In the genomic region with DNA sequence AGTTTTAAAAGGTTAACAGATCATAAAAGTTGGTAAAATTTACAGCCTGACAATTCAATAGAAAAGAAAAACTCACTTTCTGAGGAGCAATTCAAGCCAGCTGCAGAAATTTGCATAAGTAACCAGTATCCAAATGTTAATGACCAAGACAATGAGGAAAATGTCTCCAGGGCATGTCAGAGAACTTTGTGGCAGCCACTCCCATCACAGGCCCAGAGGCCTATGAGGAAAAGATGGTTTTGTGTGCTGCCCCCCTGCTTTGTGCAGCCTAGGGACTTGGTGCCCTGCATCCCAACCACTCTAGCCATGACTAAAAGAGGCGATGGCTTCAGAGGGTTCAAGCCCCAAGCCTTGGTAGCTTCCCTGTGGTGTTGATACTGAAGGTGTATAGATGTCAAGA, we compare ENCODE assay signal across 16 cellular contexts.
DNase-seq lines count a peak whose midpoint lies in the region; ATAC-seq and TF ChIP-seq lines count a peak whose summit lies in the region.
"Had no signal": no experiment of that assay in that cellular context is flagged by ENCODE, and none has a peak within 500 bp of the region (broad histone marks: within the 10 kb centered on the region; RNA-seq: fewer than 3 reads in every experiment).

No MANE protein-coding gene starts in this region.

- H3K9ac ChIP-seq in NT2/D1 (ENCODE audit: insufficient read length, low read depth), result no peak overlapping the region
- H3K9ac ChIP-seq: BLaER1, GM23248 had no signal

- no peaks in the 10 kb centered on the region for H3K36me3 ChIP-seq in HAP-1 (replicated peaks)
- H3K36me3 ChIP-seq in NT2/D1 (ENCODE audit: insufficient read depth, insufficient read length, low read length), result no peaks in the 10 kb centered on the region
- H3K36me3 ChIP-seq: BLaER1 had no signal

- ATAC-seq in HG03565 (IDR thresholded peaks at IDR 0.05; ENCODE audit: unreplicated experiment), result no peak
- ATAC-seq: CD8-positive, alpha-beta T cell had no signal

- H3K9me3 ChIP-seq in HAP-1 (no peaks in the 10 kb centered on the region), NT2/D1 (ENCODE audit: insufficient read depth, low read length) (peaks cover 10% of the 10 kb centered on the region; the same call in 1 of the 2 replicates), iPS-18c (ENCODE audit: control insufficient read depth, insufficient read depth, low read length) (no peaks in the 10 kb centered on the region)
- H3K9me3 ChIP-seq: Caco-2 had no signal

- in situ Hi-C loops in HAP-1 (cut with MboI; ENCODE audit: low sequenced_read_pairs), result loop anchor here (25.0 kb wide), 1 partner anchor 109 kb away; no protein-coding TSS in a partner anchor
- in situ Hi-C loops in GM13977 (cut with MboI; ENCODE audit: low pct_unique_long_range_greater_than_20kb, low sequenced_read_pairs, unreplicated experiment), result no loop called here

- H3K27me3 ChIP-seq in HAP-1 (ENCODE audit: low read depth) (no peaks in the 10 kb centered on the region), NT2/D1 (ENCODE audit: insufficient read depth, insufficient read length) (no peaks in the 10 kb centered on the region)
- H3K27me3 ChIP-seq: BLaER1 had no signal

- H3K4me1 ChIP-seq in HAP-1 (peaks cover 14% of the 10 kb centered on the region), NT2/D1 (ENCODE audit: insufficient read depth, insufficient read length) (peaks cover 3% of the 10 kb centered on the region)
- H3K4me1 ChIP-seq: BLaER1, Caco-2 had no signal

- TF ChIP-seq CTCF in GM13977 (IDR thresholded peaks at IDR 0.05; ENCODE audit: extremely low read depth, insufficient read depth, missing control alignments), result no peak

- H3K4me3 ChIP-seq in HAP-1, result no peak overlapping the region
- H3K4me3 ChIP-seq in NT2/D1 (ENCODE audit: insufficient read length, low read depth), result no peak overlapping the region
- H3K4me3 ChIP-seq in iPS-18c (ENCODE audit: insufficient read depth, low read depth, low read length), result peak overlapping the region; percentile 2; the same call in 1 of the 2 replicates
- H3K4me3 ChIP-seq: BLaER1, GM23248 had no signal

- peak; percentile 52 for DNase-seq in ELF-1 (ENCODE audit: low read depth, low spot score)
- peak; percentile 80 to 87 for DNase-seq in HAP-1 (ENCODE audit: low spot score in 2 of 2)
- peak; percentile 38 for DNase-seq in NT2/D1 (ENCODE audit: low read depth, low spot score)
- DNase-seq in NCI-H2029 (lab: John Stamatoyannopoulos, UW), result no peak
- DNase-seq in cortex of kidney (lab: John Stamatoyannopoulos, UW), result no peak
- no peak for DNase-seq in GM13977 (ENCODE audit: low spot score)
- DNase-seq: Caco-2; CD4-positive, CD25-positive, alpha-beta regulatory T cell; CD8-positive, alpha-beta T cell; DMS153; EL; GM23248; HCEC 1CT had no signal

Comparison
In these comparisons a context has a peak if more than half of its experiments do, and no peak if none do; other contexts are left out.
1. DNase-seq: peak in ELF-1 (single experiment), HAP-1 (2 of 2) and NT2/D1 (single experiment); none in NCI-H2029 (single experiment), cortex of kidney (single experiment) and GM13977 (single experiment).